ENCODE assay signal across 22 cellular contexts in the genomic region with DNA sequence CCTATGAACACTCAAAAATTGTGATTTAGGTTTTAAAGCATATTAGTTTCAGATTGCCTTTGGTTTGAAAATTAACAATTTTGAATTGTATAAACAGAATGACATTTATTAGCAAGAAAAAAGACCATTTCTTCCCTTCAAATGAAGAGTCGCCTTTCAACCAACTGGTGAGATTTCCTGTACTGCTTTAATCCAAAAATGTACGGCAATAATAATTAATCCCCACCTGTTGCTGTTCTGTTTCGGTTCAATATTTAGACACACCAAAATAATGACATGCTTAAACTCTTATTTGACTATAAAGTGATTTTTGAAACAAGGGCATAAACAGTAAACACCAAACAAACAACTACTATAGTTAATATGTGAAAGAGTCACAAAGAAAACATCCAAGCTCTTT. TPM values are rescaled to one million over a fixed set of nuclear protein-coding genes. Genes with fewer than 3 reads are reported as not detected.
DNase-seq lines count a peak whose midpoint lies in the region; ATAC-seq and TF ChIP-seq lines count a peak whose summit lies in the region.
"Had no signal": no experiment of that assay in that cellular context is flagged by ENCODE, and none has a peak within 500 bp of the region (broad histone marks: within the 10 kb centered on the region; RNA-seq: fewer than 3 reads in every experiment).

No MANE protein-coding gene starts in this region.

- H3K9me3 ChIP-seq in HUES64 (ENCODE audit: insufficient read depth, low read depth, low read length) (no peaks in the 10 kb centered on the region), testis (no peaks in the 10 kb centered on the region)
- H3K9me3 ChIP-seq: heart left ventricle, spleen, uterus had no signal

- peak overlapping the region; percentile 93 for H3K27ac Mint-ChIP-seq in mesothelial cell of epicardium
- H3K27ac Mint-ChIP-seq: activated T-helper 2 cell treated with anti-CD3 and anti-CD28 coated beads, Interferon-gamma antibody, Interleukin-2, Interleukin-4, amounts not matched to agents 10 μg/mL and 5 μg/mL and 100 μg/mL, durations not matched to agents 14 hours and 24 hours and 36 hours; CD4-positive, alpha-beta T cell; naive thymus-derived CD4-positive, alpha-beta T cell; progenitor cell of endocrine pancreas had no signal

- no peak overlapping the region for H3K4me3 Mint-ChIP-seq in mesothelial cell of epicardium
- H3K4me3 Mint-ChIP-seq: CD4-positive, alpha-beta T cell; naive thymus-derived CD4-positive, alpha-beta T cell had no signal

- no peak for TF ChIP-seq POLR2A in testis (IDR thresholded peaks at IDR 0.05)

- H3K4me3 ChIP-seq in ACC112 (ENCODE audit: low read depth, low read length) = no peak overlapping the region
- H3K4me3 ChIP-seq in HUES64 (ENCODE audit: low read length) = no peak overlapping the region
- no peak overlapping the region for H3K4me3 ChIP-seq in testis
- H3K4me3 ChIP-seq: heart left ventricle, spleen, uterus had no signal

- peak overlapping the region; percentile 27; the same call in 1 of the 2 replicates for H3K9ac ChIP-seq in HUES64 (ENCODE audit: low read depth, low read length)

- H3K4me1 ChIP-seq in ACC112 (ENCODE audit: control insufficient read depth, insufficient read depth, low read length, unreplicated experiment) (peaks cover 10% of the 10 kb centered on the region), HUES64 (ENCODE audit: insufficient read depth, low read length) (peaks cover 71% of the 10 kb centered on the region), testis (peaks cover 3% of the 10 kb centered on the region)
- H3K4me1 ChIP-seq: uterus had no signal

- intact Hi-C loops in testis (cut with DNase I; ENCODE audit: low total_unique reads) = no loop called here

- H3K79me2 ChIP-seq in ACC112 (ENCODE audit: control insufficient read depth, insufficient read depth, low read length, unreplicated experiment) = no peaks in the 10 kb centered on the region

- H3K27me3 ChIP-seq in ACC112 (ENCODE audit: insufficient read depth, low read length) = no peaks in the 10 kb centered on the region
- no peaks in the 10 kb centered on the region for H3K27me3 ChIP-seq in HUES64 (ENCODE audit: insufficient read depth, low read length)
- no peaks in the 10 kb centered on the region for H3K27me3 ChIP-seq in testis
- H3K27me3 ChIP-seq: heart left ventricle, spleen, uterus had no signal

- no peak for ATAC-seq in HG03108 (IDR thresholded peaks at IDR 0.05; ENCODE audit: unreplicated experiment)
- ATAC-seq: naive thymus-derived CD4-positive, alpha-beta T cell had no signal

- H3K36me3 Mint-ChIP-seq in mesothelial cell of epicardium = peaks cover 3% of the 10 kb centered on the region
- H3K36me3 Mint-ChIP-seq: naive thymus-derived CD4-positive, alpha-beta T cell had no signal

- H2AFZ ChIP-seq in ACC112 (ENCODE audit: low read length, unreplicated experiment) = peak overlapping the region; percentile 45

- 59% methylated on average over 3 of the region's 3 CpGs for WGBS in HUES64
- 67 to 75% methylated on average over 3 of the region's 3 CpGs for WGBS in testis, 2 donors

- H3K27ac ChIP-seq in ACC112 (ENCODE audit: low read depth, low read length) = no peak overlapping the region; the same call in 1 of the 2 replicates
- H3K27ac ChIP-seq in HUES64 (ENCODE audit: low read depth, low read length) = peak overlapping the region; percentile 94
- peak overlapping the region; percentile 66 for H3K27ac ChIP-seq in cingulate gyrus (ENCODE audit: low read depth, low read length)
- H3K27ac ChIP-seq in testis = no peak overlapping the region
- H3K27ac ChIP-seq: spleen had no signal

- peaks cover 5% of the 10 kb centered on the region for H3K9me3 Mint-ChIP-seq in mesothelial cell of epicardium
- H3K9me3 Mint-ChIP-seq: activated T-helper 2 cell treated with anti-CD3 and anti-CD28 coated beads, Interferon-gamma antibody, Interleukin-2, Interleukin-4, amounts not matched to agents 10 μg/mL and 5 μg/mL and 100 μg/mL, durations not matched to agents 14 hours and 24 hours and 36 hours; CD4-positive, alpha-beta T cell; naive thymus-derived CD4-positive, alpha-beta T cell had no signal

- DNase-seq in mesothelial cell of epicardium (ENCODE audit: low spot score in 2 of 2, unreplicated experiment in 2 of 2) (no peak), H4 (ENCODE audit: low spot score) (no peak), testis (no peak)
- DNase-seq in activated T-cell treated with anti-CD3 and anti-CD28 coated beads, Interleukin-2, amount 50 U/mL, for 48 hours = no peak
- DNase-seq: activated CD4-positive, alpha-beta T cell treated with anti-CD3 and anti-CD28 coated beads for 48 hours; CD4-positive, alpha-beta T cell; heart left ventricle; mammary epithelial cell; naive thymus-derived CD4-positive, alpha-beta T cell; NCI-H1105 treated with DMSO at 0.1 percent for 48 hours; NCI-H2107; NCI-H510A; spleen; stimulated activated CD8-positive, alpha-beta memory T cell treated with anti-CD3 and anti-CD28 coated beads, Interleukin-4, amount 100 ng/mL, for 48 hours; uterus had no signal

- no peaks in the 10 kb centered on the region for H3K36me3 ChIP-seq in ACC112 (ENCODE audit: insufficient read depth, low read length)
- no peaks in the 10 kb centered on the region for H3K36me3 ChIP-seq in HUES64 (ENCODE audit: insufficient read depth, low read length)
- no peaks in the 10 kb centered on the region for H3K36me3 ChIP-seq in testis (ENCODE audit: low read depth, missing control alignments)
- H3K36me3 ChIP-seq: heart left ventricle, spleen, uterus had no signal

- TF ChIP-seq CTCF in mesothelial cell of epicardium (IDR thresholded peaks at IDR 0.05; ENCODE audit: unreplicated experiment) = no peak
- no peak for TF ChIP-seq CTCF in testis (IDR thresholded peaks at IDR 0.05)

- peaks cover 50% of the 10 kb centered on the region for H3K4me1 Mint-ChIP-seq in mesothelial cell of epicardium

- H3K27me3 Mint-ChIP-seq in mesothelial cell of epicardium (ENCODE audit: low read depth) = no peaks in the 10 kb centered on the region
- H3K27me3 Mint-ChIP-seq: CD4-positive, alpha-beta T cell; progenitor cell of endocrine pancreas had no signal

RNA-seq across cellular contexts. Expression of gene CHN1, which starts 39.6 kb away (rescaled TPM):
- polyA plus RNA-seq in HUES64 (2013, experiment 1 of 2) = 40.0 TPM
- 36.6 TPM for polyA plus RNA-seq in HUES64 (2013, experiment 2 of 2)
- 32.7 to 34.4 TPM (median 33.9 TPM) in 3 replicates for total RNA-seq in mesothelial cell of epicardium
- 14.5 and 18.5 TPM in 2 replicates for total RNA-seq in H4 (2014; rRNA removed; shearing (Covaris generic))
- total RNA-seq in testis = 10 to 100 TPM; 30.1 to 47.7 TPM
- 42.6 TPM for polyA plus RNA-seq in testis (ENCODE audit: insufficient read depth, low read depth, low replicate concordance)
- total RNA-seq: HT-29 had no signal

Comparison
In these comparisons a context has a peak if more than half of its experiments do, and no peak if none do; other contexts are left out.
1. H3K27ac ChIP-seq: peak in HUES64 (single experiment) and cingulate gyrus (single experiment); none in ACC112 (single experiment) and testis (0 of 2).